In genomic region chr4:107978716-107979451, GRCh38 we compare ENCODE assay signal across 24 cellular contexts. TPM values are rescaled to one million over a fixed set of nuclear protein-coding genes. Genes with fewer than 3 reads are reported as not detected.
DNase-seq lines count a peak whose midpoint lies in the region; ATAC-seq and TF ChIP-seq lines count a peak whose summit lies in the region.
"Had no signal": no experiment of that assay in that cellular context is flagged by ENCODE, and none has a peak within 500 bp of the region (broad histone marks: within the 10 kb centered on the region; RNA-seq: fewer than 3 reads in every experiment).

No MANE protein-coding gene starts in this region.

- H3K4me1 ChIP-seq in tibial artery = peaks cover 0 to 16% (median 3%) of the 10 kb centered on the region in 4 donors
- H3K4me1 ChIP-seq: BLaER1 treated with 17β-estradiol and CSF1 and Interleukin-3, amounts not matched to agents 10 nM and 100 nM had no signal

- no peaks in the 10 kb centered on the region for H3K9me3 ChIP-seq in tibial artery

- H3K4me3 ChIP-seq in dorsolateral prefrontal cortex = peak overlapping the region; percentile 1 to 69 (median 46)
- H3K4me3 ChIP-seq in tibial artery = no peak overlapping the region
- H3K4me3 ChIP-seq: BLaER1 treated with 17β-estradiol and CSF1 and Interleukin-3, amounts not matched to agents 10 nM and 100 nM; cardiac muscle cell; lung had no signal

- peak in 1 of 56 donors; percentile 12 for TF ChIP-seq CTCF in dorsolateral prefrontal cortex (IDR thresholded peaks at IDR 0.05 in 54 of 56, conservative IDR thresholded peaks at IDR 0.05 in 2 of 56; ENCODE audit: low read depth in 1 of 56, partially characterized antibody in 56 of 56)
- no peak for TF ChIP-seq CTCF in tibial artery (IDR thresholded peaks at IDR 0.05)

- DNase-seq in NOMO-1 treated with DMSO at 0.1 percent for 48 hours (lab: John Stamatoyannopoulos, UW; ENCODE audit: unreplicated experiment) (peak; percentile 17), NOMO-1 (lab: John Stamatoyannopoulos, UW; ENCODE audit: unreplicated experiment in 2 of 2) (no peak), dorsolateral prefrontal cortex (peak in 8 of 10 donors; percentile 32 to 82 (median 55)), medulla oblongata (ENCODE audit: extremely low spot score) (peak; percentile 82), tibial artery (no peak), SK-N-DZ (ENCODE audit: low spot score) (no peak)
- no peak for DNase-seq in activated effector memory CD4-positive, alpha-beta T cell treated with Interleukin-2 at 50 U/mL for 16 hours
- DNase-seq: ACHN; activated CD4-positive, alpha-beta T cell treated with anti-CD3 and anti-CD28 coated beads for 36 hours; activated naive CD4-positive, alpha-beta T cell treated with Interleukin-2 at 50 U/mL for 16 hours; activated T-cell treated with anti-CD3 and anti-CD28 coated beads, Interleukin-2, amount 50 U/mL, for 4 hours; amniotic stem cell; dermis blood vessel endothelial cell; NCI-H1105 treated with DMSO at 0.1 percent for 48 hours; NCI-H774; PC-3; retina; stimulated activated CD4-positive, alpha-beta T cell treated with anti-CD3 and anti-CD28 coated beads, Interleukin-4, amount 100 ng/mL, for 4 hours; stimulated activated naive CD8-positive, alpha-beta T cell treated with anti-CD3 and anti-CD28 coated beads, Interleukin-15, Interleukin-2, amounts not matched to agents 100 U/mL and 50 U/mL, for 24 hours had no signal

- H3K27me3 ChIP-seq in dorsolateral prefrontal cortex = no peaks in the 10 kb centered on the region
- no peaks in the 10 kb centered on the region for H3K27me3 ChIP-seq in tibial artery
- H3K27me3 ChIP-seq: BLaER1 treated with 17β-estradiol and CSF1 and Interleukin-3, amounts not matched to agents 10 nM and 100 nM; cardiac muscle cell; neutrophil had no signal

- H3K36me3 ChIP-seq in tibial artery = no peaks in the 10 kb centered on the region
- H3K36me3 ChIP-seq: cardiac muscle cell, neutrophil had no signal

- no peak for ATAC-seq in HG02840 (IDR thresholded peaks at IDR 0.05; ENCODE audit: low FRiP score, unreplicated experiment)
- ATAC-seq: activated CD4-positive, alpha-beta T cell treated with anti-CD3 and anti-CD28 coated beads for 36 hours; activated T-cell treated with anti-CD3 and anti-CD28 coated beads, Interleukin-2, amount 50 U/mL, for 4 hours; PC-3; stimulated activated naive CD8-positive, alpha-beta T cell treated with anti-CD3 and anti-CD28 coated beads, Interleukin-15, Interleukin-2, amounts not matched to agents 100 U/mL and 50 U/mL, for 24 hours had no signal

- peak overlapping the region in 58 of 59 donors; percentile 26 to 95 (median 84) for H3K27ac ChIP-seq in dorsolateral prefrontal cortex
- peak overlapping the region; percentile 47 to 52 for H3K27ac ChIP-seq in tibial artery
- H3K27ac ChIP-seq: BLaER1 treated with 17β-estradiol and CSF1 and Interleukin-3, amounts not matched to agents 10 nM and 100 nM; cardiac muscle cell; neutrophil had no signal

- intact Hi-C loops in dorsolateral prefrontal cortex (cut with DNase I) = loop anchor here in 1 of 2 donors (10.0 kb wide), 1 partner anchor 154 kb away; the partner anchor contains the start of gene SGMS2
- intact Hi-C loops in tibial artery (cut with DNase I; ENCODE audit: low total_unique reads) = no loop called here

RNA-seq across cellular contexts. Expression of gene HADH, which starts 10.8 kb away (rescaled TPM):
- total RNA-seq in dorsolateral prefrontal cortex = 10 to 100 TPM; 23.3 to 43.1 (median 31.6) TPM
- polyA plus RNA-seq in SK-N-DZ (2014; cell fraction: cytosol; rRNA removed) = 29.0 and 32.3 TPM in 2 replicates
- 33.6 and 57.1 TPM in 2 replicates for polyA plus RNA-seq in SK-N-DZ (2014; cell fraction: nucleus; rRNA removed)

RNA-seq across cellular contexts. Expression of gene CYP2U1, which starts 47.5 kb away (rescaled TPM):
- 10 to 100 TPM in 119 of 120 experiments, 1 to 10 TPM in 1; 9.1 to 23.6 (median 15.5) TPM for total RNA-seq in dorsolateral prefrontal cortex
- polyA plus RNA-seq in SK-N-DZ (2014; cell fraction: cytosol; rRNA removed) = 5.0 and 8.9 TPM in 2 replicates
- 5.6 and 7.5 TPM in 2 replicates for polyA plus RNA-seq in SK-N-DZ (2014; cell fraction: nucleus; rRNA removed)

Comparison
In these comparisons a context has a peak if more than half of its experiments do, and no peak if none do; other contexts are left out.
1. DNase-seq: peak in NOMO-1 treated with DMSO at 0.1 percent for 48 hours (single experiment), dorsolateral prefrontal cortex (8 of 10) and medulla oblongata (single experiment); none in NOMO-1 (0 of 2), tibial artery (0 of 2), activated effector memory CD4-positive, alpha-beta T cell treated with Interleukin-2 at 50 U/mL for 16 hours (single experiment) and SK-N-DZ (single experiment).
2. H3K4me3 ChIP-seq: peak in dorsolateral prefrontal cortex (59 of 59); none in tibial artery (0 of 2).